Comparison of ENCODE assay signal across 13 cellular contexts in genomic region chrX:1244164-1245076, GRCh38.
A peak's percentile ranks its signal among the peaks of the same experiment; 100 is the strongest.
DNase-seq lines count a peak whose midpoint lies in the region; ATAC-seq and TF ChIP-seq lines count a peak whose summit lies in the region.
"Had no signal": no experiment of that assay in that cellular context is flagged by ENCODE, and none has a peak within 500 bp of the region (broad histone marks: within the 10 kb centered on the region; RNA-seq: fewer than 3 reads in every experiment).

No MANE protein-coding gene starts in this region.

- ATAC-seq in GM18502 (IDR thresholded peaks at IDR 0.05; ENCODE audit: poor library complexity, unreplicated experiment) = no peak
- ATAC-seq in GM19324 (IDR thresholded peaks at IDR 0.05; ENCODE audit: low FRiP score, unreplicated experiment) = no peak

- DNase-seq in DMS 273 treated with DMSO at 0.1 percent for 48 hours (lab: John Stamatoyannopoulos, UW) (peak; percentile 26), NAMALWA (ENCODE audit: low spot score) (peak; percentile 21), ecto neural progenitor cell (ENCODE audit: low spot score) (peak; percentile 81), LoVo (ENCODE audit: low spot score) (no peak), NCI-H774 (lab: John Stamatoyannopoulos, UW) (no peak)
- DNase-seq: esophagus squamous epithelium, midbrain, NCI-H2171, T-helper 9 cell, testis had no signal

- peak; percentile 22 for TF ChIP-seq CTCF in 22Rv1 (IDR thresholded peaks at IDR 0.05)

- no peak overlapping the region for H3K27ac ChIP-seq in 22Rv1
- H3K27ac ChIP-seq: esophagus squamous epithelium, testis had no signal

Comparison
In these comparisons a context has a peak if more than half of its experiments do, and no peak if none do; other contexts are left out.
1. DNase-seq: peak in DMS 273 treated with DMSO at 0.1 percent for 48 hours (single experiment), NAMALWA (single experiment) and ecto neural progenitor cell (single experiment); none in LoVo (single experiment) and NCI-H774 (single experiment).